ENCODE assay signal across 18 cellular contexts in the genomic region with DNA sequence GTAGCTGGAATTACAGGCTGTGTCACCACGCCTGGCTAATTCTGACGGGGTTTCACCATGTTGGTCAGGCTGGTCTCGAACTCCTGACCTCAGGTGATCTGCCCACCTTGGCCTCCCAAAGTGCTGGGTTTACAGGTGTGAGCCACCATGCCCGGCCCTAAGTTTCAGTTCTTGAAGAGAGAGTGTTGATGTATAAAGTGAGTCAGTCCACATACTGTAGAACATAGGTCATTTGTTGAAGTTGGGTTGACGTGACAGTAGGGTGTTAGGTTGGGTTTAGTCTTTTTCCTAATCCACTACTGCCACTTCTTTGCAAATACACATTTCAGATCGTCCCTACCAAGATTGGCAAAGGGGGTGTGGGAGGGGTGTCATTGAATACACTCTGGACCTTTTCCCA. TPM values are rescaled to one million over a fixed set of nuclear protein-coding genes. Genes with fewer than 3 reads are reported as not detected.
DNase-seq lines count a peak whose midpoint lies in the region; ATAC-seq, FAIRE-seq and TF ChIP-seq lines count a peak whose summit lies in the region.
"Had no signal": no experiment of that assay in that cellular context is flagged by ENCODE, and none has a peak within 500 bp of the region (broad histone marks: within the 10 kb centered on the region; RNA-seq: fewer than 3 reads in every experiment).

No MANE protein-coding gene starts in this region.

- no peak overlapping the region for H3K27ac ChIP-seq in right cardiac atrium (ENCODE audit: low read length)
- H3K27ac ChIP-seq: BLaER1 treated with 17β-estradiol and CSF1 and Interleukin-3, amounts not matched to agents 10 nM and 100 nM had no signal

- no peaks in the 10 kb centered on the region for H3K9me3 ChIP-seq in right cardiac atrium (ENCODE audit: control insufficient read depth, low read length)
- H3K9me3 ChIP-seq: BLaER1 treated with 17β-estradiol and CSF1 and Interleukin-3, amounts not matched to agents 10 nM and 100 nM had no signal

- no peaks in the 10 kb centered on the region for H3K27me3 Mint-ChIP-seq in activated T-helper 17 cell treated with anti-CD3 and anti-CD28 coated beads, Interleukin-2, amount 50 U/mL, for 72 hours
- H3K27me3 Mint-ChIP-seq in memory B cell: no peaks in the 10 kb centered on the region
- H3K27me3 Mint-ChIP-seq in chondrocyte (ENCODE audit: low read depth): no peaks in the 10 kb centered on the region

- H3K4me3 ChIP-seq in right cardiac atrium (ENCODE audit: low read length): no peak overlapping the region
- H3K4me3 ChIP-seq: BLaER1 treated with 17β-estradiol and CSF1 and Interleukin-3, amounts not matched to agents 10 nM and 100 nM had no signal

- 93% methylated on average over 6 of the region's 6 CpGs for WGBS in right cardiac atrium

- H3K27ac Mint-ChIP-seq in activated T-helper 17 cell treated with anti-CD3 and anti-CD28 coated beads, Interleukin-2, amount 50 U/mL, for 72 hours: no peak overlapping the region
- H3K27ac Mint-ChIP-seq in memory B cell (peak overlapping the region; percentile 75), chondrocyte (ENCODE audit: unreplicated experiment) (no peak overlapping the region)
- H3K27ac Mint-ChIP-seq: CD8-positive, alpha-beta T cell had no signal

- H3K9me3 Mint-ChIP-seq in activated T-helper 17 cell treated with anti-CD3 and anti-CD28 coated beads, Interleukin-2, amount 50 U/mL, for 72 hours: no peaks in the 10 kb centered on the region
- no peaks in the 10 kb centered on the region for H3K9me3 Mint-ChIP-seq in memory B cell
- H3K9me3 Mint-ChIP-seq in chondrocyte (ENCODE audit: low read depth): no peaks in the 10 kb centered on the region
- H3K9me3 Mint-ChIP-seq: CD8-positive, alpha-beta T cell had no signal

- intact Hi-C loops in Right ventricle myocardium inferior (cut with DNase I): loop anchor here (10.0 kb wide), 1 partner anchor 169 kb away; no protein-coding TSS in a partner anchor
- intact Hi-C loops in right cardiac atrium (cut with DNase I): no loop called here

- TF ChIP-seq CTCF in chondrocyte (IDR thresholded peaks at IDR 0.05): no peak

- no peaks in the 10 kb centered on the region for H3K27me3 ChIP-seq in right cardiac atrium (ENCODE audit: control insufficient read depth, insufficient read depth)
- H3K27me3 ChIP-seq: BLaER1 treated with 17β-estradiol and CSF1 and Interleukin-3, amounts not matched to agents 10 nM and 100 nM had no signal

- DNase-seq in Right ventricle myocardium inferior (ENCODE audit: missing footprints) (no peak), right cardiac atrium (no peak), H54 (ENCODE audit: insufficient read length, low spot score) (no peak), memory B cell (ENCODE audit: low spot score in 2 of 2) (no peak), OCI-M1 (lab: John Stamatoyannopoulos, UW) (no peak), chondrocyte (ENCODE audit: low spot score) (no peak)
- DNase-seq: Calu3; CD8-positive, alpha-beta T cell; EL; KBM-7; NCI-H1105; NCI-H1694 treated with DMSO at 0.1 percent for 48 hours; Right ventricle myocardium superior had no signal

- H3K4me1 ChIP-seq in right cardiac atrium (ENCODE audit: control insufficient read depth, insufficient read depth, low read length): no peaks in the 10 kb centered on the region
- H3K4me1 ChIP-seq: BLaER1 treated with 17β-estradiol and CSF1 and Interleukin-3, amounts not matched to agents 10 nM and 100 nM had no signal

- ATAC-seq in Right ventricle myocardium inferior: peak; percentile 14
- ATAC-seq in right cardiac atrium: no peak
- ATAC-seq in activated T-helper 17 cell treated with anti-CD3 and anti-CD28 coated beads, Interleukin-2, amount 50 U/mL, for 72 hours (replicated peaks): peak; percentile 46
- no peak for ATAC-seq in memory B cell (ENCODE audit: low read depth)
- ATAC-seq: CD8-positive, alpha-beta T cell had no signal

- H3K4me1 Mint-ChIP-seq in activated T-helper 17 cell treated with anti-CD3 and anti-CD28 coated beads, Interleukin-2, amount 50 U/mL, for 72 hours: no peaks in the 10 kb centered on the region
- peaks cover 6% of the 10 kb centered on the region for H3K4me1 Mint-ChIP-seq in memory B cell
- no peaks in the 10 kb centered on the region for H3K4me1 Mint-ChIP-seq in chondrocyte (ENCODE audit: low read depth)

- peaks cover 88% of the 10 kb centered on the region for H3K36me3 Mint-ChIP-seq in activated T-helper 17 cell treated with anti-CD3 and anti-CD28 coated beads, Interleukin-2, amount 50 U/mL, for 72 hours (ENCODE audit: low read depth)
- H3K36me3 Mint-ChIP-seq in memory B cell (peaks cover 10% of the 10 kb centered on the region), chondrocyte (ENCODE audit: low read depth) (peaks cover 9% of the 10 kb centered on the region)

- TF ChIP-seq POLR2A in H54 (IDR thresholded peaks at IDR 0.05; ENCODE audit: low read depth, low read length): no peak

- peak; percentile 74 for FAIRE-seq in H54 (lab: Jason Lieb, UNC)
- FAIRE-seq: GM12891, GM19239, H1 had no signal

- H3K4me3 Mint-ChIP-seq in activated T-helper 17 cell treated with anti-CD3 and anti-CD28 coated beads, Interleukin-2, amount 50 U/mL, for 72 hours: no peak overlapping the region
- no peak overlapping the region for H3K4me3 Mint-ChIP-seq in memory B cell
- no peak overlapping the region for H3K4me3 Mint-ChIP-seq in chondrocyte (ENCODE audit: unreplicated experiment)
- H3K4me3 Mint-ChIP-seq: CD8-positive, alpha-beta T cell had no signal

RNA-seq across cellular contexts. Expression of gene DNAJC19, which starts 15.2 kb away (rescaled TPM):
- total RNA-seq in Right ventricle myocardium inferior (114 TPM), right cardiac atrium (10 to 100 TPM; 63.9 to 94.3 (median 76.1) TPM), chondrocyte (34.1 to 38.7 TPM (median 37.8 TPM) in 3 replicates)
- 106 TPM for polyA plus RNA-seq in right cardiac atrium
- 10 to 100 TPM; 33.4 to 48.7 TPM for total RNA-seq in activated T-helper 17 cell treated with anti-CD3 and anti-CD28 coated beads, Interleukin-2, amount 50 U/mL, for 72 hours

Comparison
In these comparisons a context has a peak if more than half of its experiments do, and no peak if none do; other contexts are left out.
1. ATAC-seq: peak in Right ventricle myocardium inferior (single experiment) and activated T-helper 17 cell treated with anti-CD3 and anti-CD28 coated beads, Interleukin-2, amount 50 U/mL, for 72 hours (single experiment); none in right cardiac atrium (0 of 2) and memory B cell (single experiment).